Comparison of ENCODE assay signal across 27 cellular contexts in the genomic region with DNA sequence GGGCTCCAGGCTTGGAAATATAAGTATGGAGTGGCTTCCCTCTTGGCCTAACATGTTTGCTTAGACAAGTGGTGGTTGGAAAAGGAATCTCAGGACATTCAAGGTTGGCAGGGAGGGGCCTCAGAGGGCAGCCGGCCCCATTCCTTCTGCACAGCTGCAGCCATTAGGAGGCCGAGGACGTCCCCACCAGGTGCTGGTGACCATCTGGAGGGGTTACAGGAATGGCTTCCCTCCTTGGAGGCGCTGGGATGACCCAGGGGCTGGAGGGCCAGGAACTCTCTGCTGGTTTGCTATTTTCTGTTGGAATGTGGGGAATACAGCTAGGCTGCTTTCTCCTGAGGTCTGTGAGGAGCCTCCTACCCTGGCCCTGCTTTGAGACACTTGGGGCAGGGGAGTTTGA.
"Had no signal": no experiment of that assay in that cellular context is flagged by ENCODE, and none has a peak within 500 bp of the region (broad histone marks: within the 10 kb centered on the region; RNA-seq: fewer than 3 reads in every experiment).

No MANE protein-coding gene starts in this region.

- H3K79me2 ChIP-seq: parathyroid adenoma had no signal

- H3K4me1 ChIP-seq: parathyroid adenoma, prostate gland had no signal

- H3K27me3 ChIP-seq: right atrium auricular region, testis, tibial nerve, upper lobe of right lung, uterus had no signal

- H3K4me1 Mint-ChIP-seq: immature natural killer cell; stimulated activated naive CD8-positive, alpha-beta T cell treated with anti-CD3 and anti-CD28 coated beads, Interleukin-15, amount 100 ng/mL, for 72 hours had no signal

- ATAC-seq: effector memory CD8-positive, alpha-beta T cell; lower lobe of right lung; natural killer cell treated with Interleukin-12 subunit alpha and Interleukin-12 subunit beta and Interleukin-15 and Interleukin-18, amount 100 ng/mL, for 72 hours; stimulated activated naive CD8-positive, alpha-beta T cell treated with anti-CD3 and anti-CD28 coated beads, Interleukin-15, amount 100 ng/mL, for 72 hours; upper lobe of right lung had no signal

- DNase-seq: cerebellar nuclear complex; cortex of kidney; effector memory CD8-positive, alpha-beta T cell; erythroblast; esophagus squamous epithelium; hypothalamus; immature natural killer cell; islet precursor cell; left ventricle myocardium superior; lower lobe of right lung; naive B cell; stimulated activated CD4-positive, alpha-beta T cell treated with anti-CD3 and anti-CD28 coated beads, Interleukin-12 subunit alpha, Interleukin-12 subunit beta, amount 100 ng/mL, for 4 hours; stimulated activated CD4-positive, alpha-beta T cell treated with anti-CD3 and anti-CD28 coated beads, Interleukin-1b, Interleukin-23, amount 100 ng/mL, for 48 hours; stimulated activated CD4-positive, alpha-beta T cell treated with anti-CD3 and anti-CD28 coated beads, Interleukin-4, amount 100 ng/mL, for 1 hour; stimulated activated CD8-positive, alpha-beta memory T cell treated with anti-CD3 and anti-CD28 coated beads, Interleukin-4, amount 100 ng/mL, for 48 hours; stimulated activated naive CD4-positive, alpha-beta T cell; stimulated activated naive CD8-positive, alpha-beta T cell treated with anti-CD3 and anti-CD28 coated beads, Interleukin-15, amount 100 ng/mL, for 72 hours; testis; upper lobe of right lung; uterus had no signal

- H3K9me3 Mint-ChIP-seq: effector memory CD8-positive, alpha-beta T cell; natural killer cell treated with Interleukin-12 subunit alpha and Interleukin-12 subunit beta and Interleukin-15 and Interleukin-18, amount 100 ng/mL, for 72 hours had no signal

- H3K9me3 ChIP-seq: lower lobe of right lung, neutrophil, prostate gland, testis, upper lobe of right lung, uterus had no signal

- H3K4me3 ChIP-seq: esophagus squamous epithelium, lower lobe of right lung, prostate gland, right atrium auricular region, smooth muscle cell, testis, tibial nerve, upper lobe of right lung, uterus had no signal

- H3K36me3 ChIP-seq: esophagus squamous epithelium, lower lobe of right lung, neutrophil, prostate gland, right atrium auricular region, tibial nerve, upper lobe of right lung, uterus had no signal

- H3K27ac ChIP-seq: lower lobe of right lung, neutrophil, parathyroid adenoma had no signal

- H3K4me3 Mint-ChIP-seq: effector memory CD8-positive, alpha-beta T cell; immature natural killer cell; naive B cell; natural killer cell treated with Interleukin-12 subunit alpha and Interleukin-12 subunit beta and Interleukin-15 and Interleukin-18, amount 100 ng/mL, for 72 hours; stimulated activated naive CD8-positive, alpha-beta T cell treated with anti-CD3 and anti-CD28 coated beads, Interleukin-15, amount 100 ng/mL, for 72 hours had no signal

- H2AFZ ChIP-seq: parathyroid adenoma had no signal

- H3K4me2 ChIP-seq: smooth muscle cell had no signal

- H3K27ac Mint-ChIP-seq: effector memory CD8-positive, alpha-beta T cell; immature natural killer cell; naive B cell; natural killer cell treated with Interleukin-12 subunit alpha and Interleukin-12 subunit beta and Interleukin-15 and Interleukin-18, amount 100 ng/mL, for 72 hours had no signal

- H3K9ac ChIP-seq: parathyroid adenoma had no signal

- H3K36me3 Mint-ChIP-seq: immature natural killer cell; natural killer cell treated with Interleukin-12 subunit alpha and Interleukin-12 subunit beta and Interleukin-15 and Interleukin-18, amount 100 ng/mL, for 72 hours had no signal
